In genomic region chr18:46269275-46269674, GRCh38 we compare ENCODE assay signal across 22 cellular contexts.
DNase-seq lines count a peak whose midpoint lies in the region; FAIRE-seq and TF ChIP-seq lines count a peak whose summit lies in the region.
"Had no signal": no experiment of that assay in that cellular context is flagged by ENCODE, and none has a peak within 500 bp of the region (broad histone marks: within the 10 kb centered on the region; RNA-seq: fewer than 3 reads in every experiment).

No MANE protein-coding gene starts in this region.

- H3K27ac ChIP-seq in endothelial cell of umbilical vein (ENCODE audit: insufficient read depth, low read depth, low read length), result no peak overlapping the region
- H3K27ac ChIP-seq: C4-2B, HL-60, PC-9 had no signal

- DNase-seq in activated T-cell treated with anti-CD3 and anti-CD28 coated beads, Interleukin-2, amount 50 U/mL, for 24 hours, result no peak
- DNase-seq in activated T-cell treated with anti-CD3 and anti-CD28 coated beads for 4 hours (no peak), GM18507 (ENCODE audit: extremely low spot score, insufficient read length, low read depth) (no peak), endothelial cell of umbilical vein (ENCODE audit: low read depth, low spot score) (no peak), CD14-positive monocyte (ENCODE audit: low spot score) (no peak)
- no peak for DNase-seq in activated CD4-positive, alpha-beta memory T cell treated with anti-CD3 and anti-CD28 coated beads, Interleukin-2, amount 10 ng/mL, durations not matched to agents 7 days and 5 days
- DNase-seq in stimulated activated CD8-positive, alpha-beta memory T cell treated with anti-CD3 and anti-CD28 coated beads, Interleukin-4, amount 100 ng/mL, for 48 hours, result no peak
- DNase-seq: DMS53, GDM1, GOT3, HCEC 1CT, NCI-H1436, NCI-H187 treated with DMSO at 0.1 percent for 48 hours, NCI-H510A, PC-9, RPMI8226, SHP77 had no signal

- peaks cover 37% of the 10 kb centered on the region for H3K4me1 Mint-ChIP-seq in activated T-cell treated with anti-CD3 and anti-CD28 coated beads, Interleukin-2, amount 50 U/mL, for 24 hours (ENCODE audit: low read depth)
- H3K4me1 Mint-ChIP-seq in activated CD4-positive, alpha-beta memory T cell treated with anti-CD3 and anti-CD28 coated beads, Interleukin-2, amount 10 ng/mL, durations not matched to agents 7 days and 5 days, result peaks cover 48% of the 10 kb centered on the region
- H3K4me1 Mint-ChIP-seq in CD14-positive monocyte, result no peaks in the 10 kb centered on the region

- intact Hi-C loops in endothelial cell of umbilical vein (cut with micrococcal nuclease) (no loop called here), CD14-positive monocyte (cut with micrococcal nuclease) (no loop called here)

- peaks cover 0 to 3% of the 10 kb centered on the region in 2 experiments for H3K36me3 ChIP-seq in endothelial cell of umbilical vein (ENCODE audit: control insufficient read depth in 2 of 2, extremely low read depth in 1 of 2, insufficient read depth in 2 of 2, low read length in 2 of 2)

- no peak for TF ChIP-seq CTCF in endothelial cell of umbilical vein (IDR thresholded peaks at IDR 0.05; ENCODE audit: extremely low read depth in 1 of 2, insufficient read depth in 1 of 2, low read depth in 1 of 2, low read length in 2 of 2)
- no peak for TF ChIP-seq CTCF in CD14-positive monocyte (IDR thresholded peaks at IDR 0.05)

- no TSS peak for BruUV-seq in endothelial cell of umbilical vein (replicated peaks; lab: Mats Ljungman, UMichigan)

- no peak overlapping the region for H3K9ac ChIP-seq in endothelial cell of umbilical vein (replicated peaks; ENCODE audit: extremely low read depth, insufficient read depth, low read length)

- no peak overlapping the region for H3K4me2 ChIP-seq in endothelial cell of umbilical vein (ENCODE audit: insufficient read depth, low read length)
- H3K4me2 ChIP-seq: PC-9 had no signal

- peaks cover 59% of the 10 kb centered on the region for H3K36me3 Mint-ChIP-seq in activated T-cell treated with anti-CD3 and anti-CD28 coated beads, Interleukin-2, amount 50 U/mL, for 24 hours (ENCODE audit: low read depth)
- peaks cover 39% of the 10 kb centered on the region for H3K36me3 Mint-ChIP-seq in activated CD4-positive, alpha-beta memory T cell treated with anti-CD3 and anti-CD28 coated beads, Interleukin-2, amount 10 ng/mL, durations not matched to agents 7 days and 5 days (ENCODE audit: low read depth)
- peaks cover 40 to 52% of the 10 kb centered on the region in 2 donors for H3K36me3 Mint-ChIP-seq in CD14-positive monocyte

- H3K4me1 ChIP-seq in endothelial cell of umbilical vein (ENCODE audit: control insufficient read depth, extremely low read depth, insufficient read depth, low read length), result no peaks in the 10 kb centered on the region

- no peaks in the 10 kb centered on the region for H3K9me1 ChIP-seq in endothelial cell of umbilical vein (replicated peaks; ENCODE audit: control insufficient read depth, extremely low read depth, insufficient read depth, low read length)

- no peak overlapping the region for H3K4me3 Mint-ChIP-seq in activated T-cell treated with anti-CD3 and anti-CD28 coated beads, Interleukin-2, amount 50 U/mL, for 24 hours
- no peak overlapping the region for H3K4me3 Mint-ChIP-seq in activated CD4-positive, alpha-beta memory T cell treated with anti-CD3 and anti-CD28 coated beads, Interleukin-2, amount 10 ng/mL, durations not matched to agents 7 days and 5 days
- H3K4me3 Mint-ChIP-seq in CD14-positive monocyte, result no peak overlapping the region

- no peaks in the 10 kb centered on the region for H3K79me2 ChIP-seq in endothelial cell of umbilical vein (ENCODE audit: control insufficient read depth, insufficient read depth, low read length)

- H3K4me3 ChIP-seq in endothelial cell of umbilical vein (replicated peaks in 1 of 3; ENCODE audit: insufficient read depth in 1 of 3, low read depth in 1 of 3, low read length in 3 of 3), result no peak overlapping the region
- H3K4me3 ChIP-seq: K562, PC-9 had no signal

- H3K27ac Mint-ChIP-seq in activated T-cell treated with anti-CD3 and anti-CD28 coated beads, Interleukin-2, amount 50 U/mL, for 24 hours, result peak overlapping the region; percentile 5
- H3K27ac Mint-ChIP-seq in activated CD4-positive, alpha-beta memory T cell treated with anti-CD3 and anti-CD28 coated beads, Interleukin-2, amount 10 ng/mL, durations not matched to agents 7 days and 5 days, result peak overlapping the region; percentile 65
- no peak overlapping the region for H3K27ac Mint-ChIP-seq in CD14-positive monocyte

- POLR2A ChIA-PET in activated CD4-positive, alpha-beta memory T cell treated with anti-CD3 and anti-CD28 coated beads, Interleukin-2, amount 10 ng/mL, durations not matched to agents 7 days and 5 days (lab: Charles Lee), result interaction anchor here (1.5 kb wide), 1 partner anchor 97 kb away, joined by 3 read pairs; no protein-coding TSS in a partner anchor
- POLR2A ChIA-PET in endothelial cell of umbilical vein (lab: Charles Lee), result no interaction called here

- H3K9me3 ChIP-seq in endothelial cell of umbilical vein (replicated peaks; ENCODE audit: control insufficient read depth, insufficient read depth, low read length), result no peaks in the 10 kb centered on the region

- no peaks in the 10 kb centered on the region for H3K27me3 Mint-ChIP-seq in activated T-cell treated with anti-CD3 and anti-CD28 coated beads, Interleukin-2, amount 50 U/mL, for 24 hours
- no peaks in the 10 kb centered on the region for H3K27me3 Mint-ChIP-seq in activated CD4-positive, alpha-beta memory T cell treated with anti-CD3 and anti-CD28 coated beads, Interleukin-2, amount 10 ng/mL, durations not matched to agents 7 days and 5 days
- peaks cover 0 to 1% (median 0%) of the 10 kb centered on the region in 3 donors for H3K27me3 Mint-ChIP-seq in CD14-positive monocyte (ENCODE audit: low read depth in 3 of 3)

- FAIRE-seq in GM18507 (lab: Jason Lieb, UNC) (peak; percentile 29), endothelial cell of umbilical vein (lab: Jason Lieb, UNC) (peak; percentile 8)
- FAIRE-seq: A204.1, HepG2, K562 had no signal

- dilution Hi-C loops in endothelial cell of umbilical vein (cut with MboI; ENCODE audit: extremely low pct_ligation_motif_present, low sequenced_read_pairs), result no loop called here

- H3K9me3 Mint-ChIP-seq in activated T-cell treated with anti-CD3 and anti-CD28 coated beads, Interleukin-2, amount 50 U/mL, for 24 hours, result no peaks in the 10 kb centered on the region
- H3K9me3 Mint-ChIP-seq in activated CD4-positive, alpha-beta memory T cell treated with anti-CD3 and anti-CD28 coated beads, Interleukin-2, amount 10 ng/mL, durations not matched to agents 7 days and 5 days, result no peaks in the 10 kb centered on the region
- H3K9me3 Mint-ChIP-seq in CD14-positive monocyte, result no peaks in the 10 kb centered on the region

- H2AFZ ChIP-seq in endothelial cell of umbilical vein (ENCODE audit: low read depth, low read length), result no peak overlapping the region
- H2AFZ ChIP-seq: PC-9 had no signal

- CTCF ChIA-PET in activated CD4-positive, alpha-beta memory T cell treated with anti-CD3 and anti-CD28 coated beads, Interleukin-2, amount 10 ng/mL, durations not matched to agents 7 days and 5 days (lab: Charles Lee), result interaction anchor here (2.3 kb wide), 2 partner anchors 12 to 96 kb away, joined by 14 to 15 read pairs; a partner anchor contains a TSS
- CTCF ChIA-PET in endothelial cell of umbilical vein (lab: Charles Lee), result interaction anchor here (1.1 to 1.7 kb wide), 2 partner anchors 96 to 389 kb away, joined by 3 to 5 read pairs; a partner anchor contains a TSS

- no peaks in the 10 kb centered on the region for H3K27me3 ChIP-seq in endothelial cell of umbilical vein (ENCODE audit: control insufficient read depth in 2 of 2, insufficient read depth in 2 of 2, low read length in 2 of 2)

- no peak for TF ChIP-seq POLR2A in endothelial cell of umbilical vein (IDR thresholded peaks at IDR 0.05; ENCODE audit: low read depth, low read length)

- no peaks in the 10 kb centered on the region for H4K20me1 ChIP-seq in endothelial cell of umbilical vein (replicated peaks; ENCODE audit: control insufficient read depth, extremely low read depth, insufficient read depth, low read length)

TF ChIP-seq in endothelial cell of umbilical vein, 7 proteins besides CTCF, POLR2A, EP300 and RAD21:
- TF ChIP-seq EZH2 (IDR thresholded peaks at IDR 0.05; ENCODE audit: borderline replicate concordance, low read depth, low read length, severe bottlenecking) (no peak), JUN (IDR thresholded peaks at IDR 0.05; ENCODE audit: borderline replicate concordance, insufficient read depth, insufficient read length, low read depth) (no peak), GATA2 (IDR thresholded peaks at IDR 0.05; ENCODE audit: insufficient read depth, insufficient read length, low read depth, low read length) (no peak), MAX (IDR thresholded peaks at IDR 0.05; ENCODE audit: insufficient read depth, insufficient read length) (no peak), MYC (IDR thresholded peaks at IDR 0.05; ENCODE audit: low read depth, low read length) (no peak), POLR2AphosphoS5 (IDR thresholded peaks at IDR 0.05; ENCODE audit: insufficient read depth, low read depth, low read length) (no peak), FOS (IDR thresholded peaks at IDR 0.05; ENCODE audit: borderline replicate concordance, insufficient read depth, low read length) (no peak)
TF ChIP-seq in endothelial cell of umbilical vein: peak in this region for 0.

Comparison
In these comparisons a context has a peak if more than half of its experiments do, and no peak if none do; other contexts are left out.
1. H3K27ac Mint-ChIP-seq: peak in activated T-cell treated with anti-CD3 and anti-CD28 coated beads, Interleukin-2, amount 50 U/mL, for 24 hours (single experiment) and activated CD4-positive, alpha-beta memory T cell treated with anti-CD3 and anti-CD28 coated beads, Interleukin-2, amount 10 ng/mL, durations not matched to agents 7 days and 5 days (single experiment); none in CD14-positive monocyte (0 of 7).